ENCODE assay signal across 10 cellular contexts in the genomic region with DNA sequence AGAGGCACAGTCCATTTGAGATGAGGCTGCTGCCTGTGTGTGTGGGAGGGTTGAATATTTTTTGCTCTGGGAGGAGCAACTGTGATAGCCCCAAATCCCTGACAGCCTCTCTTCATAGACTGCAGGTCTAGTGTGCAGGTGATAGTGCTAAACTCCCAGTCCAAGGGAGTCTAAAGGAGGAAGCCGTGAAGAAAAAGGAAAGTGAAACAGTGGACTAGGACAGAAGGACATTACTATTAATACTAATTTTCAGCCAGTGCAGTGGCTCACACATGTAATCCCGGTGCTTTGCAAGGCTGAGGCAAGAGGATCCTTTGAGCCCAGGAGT.
DNase-seq lines count a peak whose midpoint lies in the region; ATAC-seq and TF ChIP-seq lines count a peak whose summit lies in the region.
"Had no signal": no experiment of that assay in that cellular context is flagged by ENCODE, and none has a peak within 500 bp of the region (broad histone marks: within the 10 kb centered on the region; RNA-seq: fewer than 3 reads in every experiment).

No MANE protein-coding gene starts in this region.

- H3K9me3 ChIP-seq in Panc1 (ENCODE audit: control insufficient read depth, insufficient read depth, low read depth, low read length), result no peaks in the 10 kb centered on the region

- CTCF ChIA-PET in Panc1 (lab: Charles Lee), result no interaction called here

- H3K27ac ChIP-seq in ACC112 (ENCODE audit: low read depth, low read length) (peak overlapping the region; percentile 68), Panc1 (ENCODE audit: low read length) (no peak overlapping the region)

- H3K27me3 ChIP-seq in ACC112 (ENCODE audit: insufficient read depth, low read length) (no peaks in the 10 kb centered on the region), Panc1 (ENCODE audit: control insufficient read depth, insufficient read depth, low read length) (no peaks in the 10 kb centered on the region)

- POLR2A ChIA-PET in Panc1 (lab: Charles Lee), result no interaction called here

- H3K79me2 ChIP-seq in ACC112 (ENCODE audit: control insufficient read depth, insufficient read depth, low read length, unreplicated experiment), result no peaks in the 10 kb centered on the region

- ATAC-seq in GM21390 (IDR thresholded peaks at IDR 0.05; ENCODE audit: unreplicated experiment) (peak; percentile 65), Panc1 (no peak)

- BruUV-seq in Panc1 (replicated peaks; lab: Mats Ljungman, UMichigan), result no TSS peak

- H3K4me3 ChIP-seq in ACC112 (ENCODE audit: low read depth, low read length) (peak overlapping the region; percentile 64), Panc1 (ENCODE audit: low read depth in 2 of 2, low read length in 2 of 2) (peak overlapping the region; percentile 4 to 41; a peak in 2 of 4 replicates)

- in situ Hi-C loops in Panc1 (cut with HindIII; ENCODE audit: low pct_unique_long_range_greater_than_20kb, low sequenced_read_pairs), result no loop called here

- no peaks in the 10 kb centered on the region for H3K36me3 ChIP-seq in ACC112 (ENCODE audit: insufficient read depth, low read length)
- H3K36me3 ChIP-seq in Panc1 (ENCODE audit: control insufficient read depth, insufficient read depth, low read length), result no peaks in the 10 kb centered on the region

- peaks cover 9% of the 10 kb centered on the region for H3K4me1 ChIP-seq in ACC112 (ENCODE audit: control insufficient read depth, insufficient read depth, low read length, unreplicated experiment)
- H3K4me1 ChIP-seq in Panc1 (ENCODE audit: control insufficient read depth, insufficient read depth, low read length), result no peaks in the 10 kb centered on the region

- intact Hi-C loops in Panc1 (cut with micrococcal nuclease; ENCODE audit: unreplicated experiment), result no loop called here

- DNase-seq in Panc1 (ENCODE audit: low read depth, low spot score) (no peak), left kidney (ENCODE audit: low read depth, low spot score) (peak; percentile 15), nucleus accumbens (lab: John Stamatoyannopoulos, UW) (no peak), pons (ENCODE audit: low spot score) (no peak), NCI-H2171 treated with DMSO at 0.1 percent for 48 hours (lab: John Stamatoyannopoulos, UW) (no peak)
- no peak for DNase-seq in activated CD4-positive, alpha-beta T cell treated with anti-CD3 and anti-CD28 coated beads for 48 hours
- DNase-seq: COR-L47, NCI-H1105 had no signal

- TF ChIP-seq CTCF in Panc1 (IDR thresholded peaks at IDR 0.05), result no peak

- peak overlapping the region; percentile 85 for H2AFZ ChIP-seq in ACC112 (ENCODE audit: low read length, unreplicated experiment)
